7 cellular contexts compared by ENCODE assay signal in genomic region chr3:58236527-58237237, GRCh38. TPM values are rescaled to one million over a fixed set of nuclear protein-coding genes. Genes with fewer than 3 reads are reported as not detected.
DNase-seq lines count a peak whose midpoint lies in the region; ATAC-seq and TF ChIP-seq lines count a peak whose summit lies in the region.

No MANE protein-coding gene starts in this region.

- H3K4me1 Mint-ChIP-seq in WTC11, result peaks cover 11% of the 10 kb centered on the region

- CTCF ChIA-PET in WTC11 (lab: Charles Lee), result interaction anchor here (3.1 to 4.2 kb wide), 3 partner anchors 19 to 70 kb away, joined by 9 to 37 read pairs (median 13); partner anchors contain the start of genes HTD2 and RPP14

- H3K36me3 ChIP-seq in HAP-1 (replicated peaks), result no peaks in the 10 kb centered on the region
- no peaks in the 10 kb centered on the region for H3K36me3 ChIP-seq in heart left ventricle

- POLR2A ChIA-PET in WTC11 (lab: Charles Lee), result no interaction called here

- ATAC-seq in WTC11 (peak; percentile 35), heart left ventricle (peak in 2 of 4 donors; percentile 1 to 13), HG03135 (IDR thresholded peaks at IDR 0.05; ENCODE audit: unreplicated experiment) (no peak)

- H3K9me3 Mint-ChIP-seq in WTC11, result no peaks in the 10 kb centered on the region

- H3K36me3 Mint-ChIP-seq in WTC11, result no peaks in the 10 kb centered on the region

- H3K27ac Mint-ChIP-seq in WTC11, result peak overlapping the region; percentile 53; the same call in 1 of the 2 replicates

- peak in 1 of 2 experiments; percentile 21 for DNase-seq in HAP-1 (ENCODE audit: low spot score in 2 of 2)
- DNase-seq in WTC11 (ENCODE audit: low spot score), result peak; percentile 46
- peak in 1 of 5 donors; percentile 29 for DNase-seq in heart left ventricle
- no peak for DNase-seq in skeletal muscle cell (ENCODE audit: low read depth)
- DNase-seq in NCI-H187 treated with DMSO at 0.1 percent for 48 hours (lab: John Stamatoyannopoulos, UW), result no peak
- DNase-seq in Ammon's horn (ENCODE audit: low spot score), result no peak

- H3K4me3 ChIP-seq in HAP-1, result peak overlapping the region; percentile 84
- peak overlapping the region; percentile 70 to 96 (median 90) for H3K4me3 ChIP-seq in heart left ventricle
- peak overlapping the region; percentile 71 for H3K4me3 ChIP-seq in skeletal muscle cell (ENCODE audit: low read depth, low read length)

- H3K27ac ChIP-seq in heart left ventricle, result peak overlapping the region in 11 of 12 donors; percentile 43 to 90 (median 85)

- TF ChIP-seq POLR2A in heart left ventricle (IDR thresholded peaks at IDR 0.05), result no peak

- H3K4me1 ChIP-seq in HAP-1 (peaks cover 10% of the 10 kb centered on the region), heart left ventricle (peaks cover 0 to 24% (median 10%) of the 10 kb centered on the region in 12 donors)

- in situ Hi-C loops in HAP-1 (cut with MboI; ENCODE audit: low sequenced_read_pairs), result no loop called here

- intact Hi-C loops in heart left ventricle (cut with DNase I), result loop anchor here in 7 of 10 donors (2.0 to 5.0 kb wide), 4 partner anchors 61 to 71 kb away; partner anchors contain the start of genes HTD2 (in 2 of the 7) and RPP14 (in 2 of the 7)

- H3K9me3 ChIP-seq in HAP-1 (no peaks in the 10 kb centered on the region), heart left ventricle (no peaks in the 10 kb centered on the region)

- 14 to 19% (median 17%) methylated on average over 24 of the region's 24 CpGs for WGBS in heart left ventricle, 4 donors

- peak overlapping the region; percentile 89 for H3K4me3 Mint-ChIP-seq in WTC11

- H3K27me3 ChIP-seq in HAP-1 (ENCODE audit: low read depth), result no peaks in the 10 kb centered on the region
- no peaks in the 10 kb centered on the region for H3K27me3 ChIP-seq in heart left ventricle

- TF ChIP-seq CTCF in WTC11 (IDR thresholded peaks at IDR 0.05) (no peak), heart left ventricle (IDR thresholded peaks at IDR 0.05) (no peak)

- peaks cover 63% of the 10 kb centered on the region for H3K27me3 Mint-ChIP-seq in WTC11 (ENCODE audit: low read depth)

TF ChIP-seq in WTC11, 78 proteins besides CTCF, POLR2A, EP300 and RAD21:
- peak; percentile 85 for TF ChIP-seq PRDM15 (CRISPR knock-in tag; IDR thresholded peaks at IDR 0.05)
- TF ChIP-seq HMGA2 (CRISPR knock-in tag; IDR thresholded peaks at IDR 0.05), result no peak

RNA-seq across cellular contexts. Expression of gene ABHD6, which starts 0.9 kb away (rescaled TPM):
- total RNA-seq in WTC11 (2021), result 5.4 to 6.5 TPM (median 6.3 TPM) in 3 replicates
- 10 to 100 TPM in 3 of 9 donors, 1 to 10 TPM in 6; 6.0 to 14.6 (median 6.9) TPM for total RNA-seq in heart left ventricle
- polyA plus RNA-seq in heart left ventricle, result 1 to 10 TPM; 2.9 to 8.0 TPM

RNA-seq across cellular contexts. Expression of gene DNASE1L3, which starts 25.9 kb away (rescaled TPM):
- total RNA-seq in WTC11 (2021) (not detected in 3 replicates), heart left ventricle (1 to 10 TPM in 5 of 9 donors, under 1 TPM in 4; 0.44 to 4.1 (median 1.1) TPM)
- 1 to 10 TPM; 1.2 to 1.3 TPM for polyA plus RNA-seq in heart left ventricle
